20 cellular contexts compared by ENCODE assay signal in the genomic region with DNA sequence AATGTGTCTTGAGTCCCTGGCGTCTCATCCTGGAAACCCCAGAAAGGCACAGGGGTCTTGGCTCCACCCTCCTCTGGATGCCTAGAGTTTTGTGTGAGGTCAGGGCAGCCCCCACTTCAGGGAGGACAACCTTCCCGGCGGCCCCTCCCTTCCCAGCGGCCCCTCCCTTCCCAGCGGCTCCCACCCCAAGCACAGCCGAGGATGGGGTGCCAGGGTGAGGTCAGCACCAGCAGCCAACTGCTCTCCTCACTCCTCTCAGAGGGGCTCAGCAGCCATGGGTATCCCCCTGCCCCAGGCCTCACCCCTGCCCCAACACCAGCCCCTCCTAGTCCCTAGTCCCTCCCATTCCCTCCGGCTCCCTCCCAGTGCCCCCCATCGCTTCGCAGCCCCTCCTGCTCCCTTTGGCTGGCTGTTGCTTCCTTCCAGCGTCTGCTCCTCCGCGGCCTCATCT. TPM values are rescaled to one million over a fixed set of nuclear protein-coding genes. Genes with fewer than 3 reads are reported as not detected.
DNase-seq lines count a peak whose midpoint lies in the region; ATAC-seq, FAIRE-seq and TF ChIP-seq lines count a peak whose summit lies in the region.
"Had no signal": no experiment of that assay in that cellular context is flagged by ENCODE, and none has a peak within 500 bp of the region (broad histone marks: within the 10 kb centered on the region; RNA-seq: fewer than 3 reads in every experiment).

No MANE protein-coding gene starts in this region.

- FAIRE-seq in GM12892 (lab: Jason Lieb, UNC), result no peak
- FAIRE-seq: GM12878, GM18507, H1 had no signal

- no peak for ATAC-seq in sciatic nerve
- no peak for ATAC-seq in left lobe of liver
- ATAC-seq in GM19452 (IDR thresholded peaks at IDR 0.05; ENCODE audit: unreplicated experiment), result no peak
- ATAC-seq: GM12878, Panc1 had no signal

- peak; percentile 42 for DNase-seq in activated effector memory CD4-positive, alpha-beta T cell treated with anti-CD3 and anti-CD28 coated beads, Interleukin-2, amount 50 U/mL, for 16 hours
- DNase-seq in activated effector memory CD4-positive, alpha-beta T cell treated with Interleukin-2 at 50 U/mL for 16 hours, result no peak
- peak; percentile 3 for DNase-seq in GM12892 (ENCODE audit: insufficient read length)
- DNase-seq in iPS-NIHi11 (ENCODE audit: low spot score), result peak; percentile 12
- DNase-seq in sciatic nerve (ENCODE audit: low spot score), result peak; percentile 42
- DNase-seq in GM03348 (ENCODE audit: low spot score), result no peak
- no peak for DNase-seq in left lobe of liver (ENCODE audit: low spot score)
- DNase-seq: DMS153, GF-D8, KBM-7, NCI-H1105 treated with DMSO at 0.1 percent for 48 hours, NCI-H1694, NCI-H2081 treated with DMSO at 0.1 percent for 48 hours, NCI-H446 treated with DMSO at 0.1 percent for 48 hours, SHP77 had no signal

- intact Hi-C loops in sciatic nerve (cut with DNase I), result no loop called here

- no peak for TF ChIP-seq POLR2A in GM12892 (IDR thresholded peaks at IDR 0.05; ENCODE audit: low read depth, low read length)

RNA-seq across cellular contexts. Expression of a gene that starts 17.4 kb away (rescaled TPM):
- polyA plus RNA-seq in GM12892 (2012; ENCODE audit: missing spikeins), result 1.3 TPM
- total RNA-seq in sciatic nerve, result 9.6 TPM
- total RNA-seq in left lobe of liver, result 7.0 TPM

RNA-seq across cellular contexts. Expression of a gene that starts 23.7 kb away (rescaled TPM):
- 12.8 TPM for polyA plus RNA-seq in GM12892 (2012; ENCODE audit: missing spikeins)
- total RNA-seq in sciatic nerve, result 26.8 TPM
- total RNA-seq in left lobe of liver, result 39.2 TPM

RNA-seq across cellular contexts. Expression of a gene that starts 23.8 kb away (rescaled TPM):
- polyA plus RNA-seq in GM12892 (2012; ENCODE audit: missing spikeins), result 35.2 TPM
- total RNA-seq in sciatic nerve (96.6 TPM), left lobe of liver (72.1 TPM)

RNA-seq across cellular contexts. Expression of a gene that starts 30.9 kb away (rescaled TPM):
- 1.4 TPM for polyA plus RNA-seq in GM12892 (2012; ENCODE audit: missing spikeins)
- 36.7 TPM for total RNA-seq in sciatic nerve
- total RNA-seq in left lobe of liver, result 12.9 TPM

RNA-seq across cellular contexts. Expression of a gene that starts 37.2 kb away (rescaled TPM):
- polyA plus RNA-seq in GM12892 (2012; ENCODE audit: missing spikeins), result 0.36 TPM
- total RNA-seq in sciatic nerve (0.45 TPM), left lobe of liver (40.6 TPM)
- total RNA-seq: H1 had no signal

Comparison
In these comparisons a context has a peak if more than half of its experiments do, and no peak if none do; other contexts are left out.
1. DNase-seq: peak in activated effector memory CD4-positive, alpha-beta T cell treated with anti-CD3 and anti-CD28 coated beads, Interleukin-2, amount 50 U/mL, for 16 hours (single experiment), GM12892 (single experiment), iPS-NIHi11 (single experiment) and sciatic nerve (single experiment); none in activated effector memory CD4-positive, alpha-beta T cell treated with Interleukin-2 at 50 U/mL for 16 hours (single experiment), GM03348 (single experiment) and left lobe of liver (single experiment).